In the genomic region with DNA sequence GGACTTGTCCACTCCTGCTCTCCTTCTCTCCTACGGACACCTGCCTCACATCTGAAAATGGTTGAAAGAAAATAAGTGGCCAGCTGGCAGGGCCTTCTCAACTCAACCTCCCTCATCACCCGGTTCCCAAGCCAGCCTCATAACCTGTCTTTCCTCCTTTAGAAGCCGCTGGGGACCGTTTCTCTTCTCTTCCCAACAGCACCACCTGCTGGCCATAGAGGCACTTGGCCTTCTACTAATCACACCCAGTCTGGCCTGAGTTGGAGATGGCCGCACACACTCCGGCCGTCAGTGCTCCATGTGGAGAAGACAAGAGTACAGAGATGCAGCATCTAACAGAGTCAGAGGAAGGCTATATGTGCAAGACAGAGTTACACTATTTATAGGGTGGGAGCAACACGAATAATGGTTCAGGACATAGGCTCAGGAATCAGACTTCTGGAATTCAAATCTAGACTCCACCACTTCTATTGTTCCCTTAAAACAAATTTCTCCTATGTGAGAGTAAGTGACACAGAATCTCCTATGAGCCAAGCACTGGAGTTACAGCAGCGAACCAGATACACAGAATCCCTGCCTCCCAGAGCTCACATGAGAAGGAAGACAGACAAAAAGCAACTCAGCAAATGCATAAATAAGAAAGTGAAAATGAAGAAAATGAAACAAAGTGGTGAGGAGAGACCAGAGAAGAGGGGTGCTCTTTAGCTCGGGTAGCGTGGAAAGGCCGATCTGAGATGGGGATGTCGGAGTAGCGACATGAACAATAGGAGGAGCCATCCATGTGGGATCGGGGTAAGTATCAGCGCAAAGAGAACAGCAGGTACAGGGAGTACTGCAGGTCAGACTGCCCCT, we compare ENCODE assay signal across 8 cellular contexts. TPM values are rescaled to one million over a fixed set of nuclear protein-coding genes. Genes with fewer than 3 reads are reported as not detected.
DNase-seq lines count a peak whose midpoint lies in the region; ATAC-seq and TF ChIP-seq lines count a peak whose summit lies in the region.
"Not testable (repeated sequence)": the region's sequence is repeated elsewhere in the genome, so short reads cannot be mapped to it uniquely, and the experiment has no call there.

No MANE protein-coding gene starts in this region.

- peak; percentile 55 for DNase-seq in Caki2 (ENCODE audit: low read depth)
- DNase-seq in LNCaP clone FGC (ENCODE audit: low read depth): peak; percentile 15
- DNase-seq in PC-9: peak in 1 of 2 experiments; percentile 66
- peak; percentile 24 for DNase-seq in activated T-cell treated with anti-CD3 and anti-CD28 coated beads for 4 hours
- not testable (repeated sequence) for DNase-seq in esophagus muscularis mucosa (ENCODE audit: extremely low spot score)
- peak; percentile 70 for DNase-seq in mucosa of gallbladder (ENCODE audit: low spot score)
- peak; percentile 78 for DNase-seq in stimulated activated CD8-positive, alpha-beta memory T cell treated with anti-CD3 and anti-CD28 coated beads, Interleukin-4, amount 100 ng/mL, for 48 hours

- ATAC-seq in GM21723 (IDR thresholded peaks at IDR 0.05; ENCODE audit: unreplicated experiment): peak; percentile 69

- intact Hi-C loops in PC-9 (cut with micrococcal nuclease; ENCODE audit: unreplicated experiment) (loop anchor here (1.0 kb wide), 1 partner anchor 352 kb away; no protein-coding TSS in a partner anchor), esophagus muscularis mucosa (cut with DNase I) (loop anchor here (5.0 kb wide), 2 partner anchors 341 to 566 kb away; no protein-coding TSS in a partner anchor)

- peak; percentile 68 for TF ChIP-seq CTCF in LNCaP clone FGC (IDR thresholded peaks at IDR 0.05; ENCODE audit: control insufficient read depth, extremely low read depth, insufficient read depth)
- TF ChIP-seq CTCF in PC-9 (conservative IDR thresholded peaks at IDR 0.05): peak; percentile 89
- peak; percentile 59 to 75 (median 61) for TF ChIP-seq CTCF in esophagus muscularis mucosa (IDR thresholded peaks at IDR 0.05)

- H3K4me2 ChIP-seq in PC-9: not testable (repeated sequence)

- TF ChIP-seq EP300 in esophagus muscularis mucosa (IDR thresholded peaks at IDR 0.05): not testable (repeated sequence)

- peaks cover 49% of the 10 kb centered on the region for H3K27me3 ChIP-seq in PC-9 (ENCODE audit: insufficient read depth, low read depth)
- H3K27me3 ChIP-seq in esophagus muscularis mucosa: peaks cover 0 to 18% (median 0%) of the 10 kb centered on the region in 4 donors

- CTCF ChIA-PET in PC-9 (lab: Charles Lee): not testable (repeated sequence)

- 58% methylated on average over 12 of the region's 16 CpGs for WGBS in esophagus muscularis mucosa

- not testable (repeated sequence) for BruUV-seq in PC-9 (replicated peaks; lab: Mats Ljungman, UMichigan)

- not testable (repeated sequence) for H3K79me2 ChIP-seq in PC-9 (ENCODE audit: low read depth)

- not testable (repeated sequence) for H3K27ac ChIP-seq in PC-9; esophagus muscularis mucosa (replicated peaks in 1 of 4)

- POLR2A ChIA-PET in PC-9 (lab: Charles Lee; ENCODE audit: unreplicated experiment): not testable (repeated sequence)

- H3K9me2 ChIP-seq in PC-9 (ENCODE audit: insufficient read depth): not testable (repeated sequence)

- not testable (repeated sequence) for H2AFZ ChIP-seq in PC-9

- not testable (repeated sequence) for H3K9me3 ChIP-seq in PC-9 (ENCODE audit: insufficient read depth, low read depth); esophagus muscularis mucosa

- in situ Hi-C loops in Caki2 (cut with HindIII; ENCODE audit: low pct_unique_long_range_greater_than_20kb, low sequenced_read_pairs): not testable (repeated sequence)

- H3K36me3 ChIP-seq in PC-9 (ENCODE audit: low read depth); esophagus muscularis mucosa: not testable (repeated sequence)

- H3F3A ChIP-seq in PC-9 (ENCODE audit: insufficient read depth, low read depth): not testable (repeated sequence)

- H3K4me1 ChIP-seq in PC-9 (replicated peaks; ENCODE audit: insufficient read depth); esophagus muscularis mucosa: not testable (repeated sequence)

- not testable (repeated sequence) for H4K20me1 ChIP-seq in PC-9 (ENCODE audit: insufficient read depth)

- not testable (repeated sequence) for H3K4me3 ChIP-seq in LNCaP clone FGC (ENCODE audit: low read depth, low read length); PC-9; esophagus muscularis mucosa

- TF ChIP-seq POLR2A in esophagus muscularis mucosa (IDR thresholded peaks at IDR 0.05; ENCODE audit: low read depth): not testable (repeated sequence)

RNA-seq across cellular contexts. Expression of a gene that starts 5.9 kb away (rescaled TPM):
- not detected in 2 replicates for total RNA-seq in Caki2 (2014; rRNA removed; shearing (Covaris generic); ENCODE audit: low replicate concordance)
- not detected in 2 replicates for total RNA-seq in PC-9 (2021)
- 1 to 10 TPM in 1 of 4 donors, not detected in 3; 1.2 TPM for total RNA-seq in esophagus muscularis mucosa
- not detected for total RNA-seq in mucosa of gallbladder

RNA-seq across cellular contexts. Expression of a gene that starts 20.0 kb away (rescaled TPM):
- not detected in 2 replicates for total RNA-seq in Caki2 (2014; rRNA removed; shearing (Covaris generic); ENCODE audit: low replicate concordance)
- total RNA-seq in PC-9 (2021): not detected in 2 replicates
- not detected for total RNA-seq in esophagus muscularis mucosa
- not detected for total RNA-seq in mucosa of gallbladder

RNA-seq across cellular contexts. Expression of a gene that starts 36.2 kb away (rescaled TPM):
- not detected in 2 replicates for total RNA-seq in Caki2 (2014; rRNA removed; shearing (Covaris generic); ENCODE audit: low replicate concordance)
- total RNA-seq in PC-9 (2021): not detected in 2 replicates
- not detected for total RNA-seq in esophagus muscularis mucosa
- total RNA-seq in mucosa of gallbladder: not detected
